1 cellular context compared by ENCODE assay signal in the genomic region with DNA sequence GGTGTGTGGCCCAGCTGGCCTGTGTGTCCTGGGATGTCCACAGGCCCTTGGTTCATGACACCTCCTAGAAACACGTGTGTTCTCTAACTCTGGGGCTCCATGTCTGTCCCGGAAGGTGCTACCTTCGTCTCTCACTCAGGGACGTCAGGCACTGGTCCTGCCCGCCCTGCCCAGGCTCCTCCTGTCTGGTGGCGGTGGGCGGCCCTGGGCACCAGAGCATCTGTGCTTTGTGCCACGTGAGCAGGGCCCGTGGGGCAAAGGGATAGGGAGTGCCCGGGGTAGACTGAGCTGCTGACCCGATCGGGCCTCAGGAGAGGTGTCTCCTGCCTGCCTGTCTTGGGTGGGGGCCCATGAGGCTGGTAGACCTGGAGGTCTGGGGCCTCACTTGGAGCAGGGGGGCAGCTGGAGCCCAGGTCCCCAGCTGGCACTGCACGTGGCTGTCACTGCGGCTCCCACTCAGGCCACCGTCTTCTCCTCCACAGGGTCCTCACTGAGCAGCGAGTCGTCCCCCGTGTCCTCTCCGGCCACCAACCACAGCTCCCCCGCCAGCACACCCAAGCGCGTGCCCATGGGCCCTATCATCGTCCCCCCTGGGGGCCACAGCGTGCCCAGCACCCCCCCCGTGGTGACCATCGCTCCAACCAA.
TF ChIP-seq lines count a peak whose summit lies in the region.

No MANE protein-coding gene starts in this region.

TF ChIP-seq in K562, 482 proteins besides CTCF, POLR2A, EP300 and RAD21:
- TF ChIP-seq POLR2G (IDR thresholded peaks at IDR 0.05; ENCODE audit: low read depth, low read length) (peak; percentile 55), SMARCE1 (IDR thresholded peaks at IDR 0.05) (no peak), HMGN3 (IDR thresholded peaks at IDR 0.05; ENCODE audit: borderline replicate concordance, extremely low read depth, insufficient read length, low read depth, low read length) (peak; percentile 29), HNRNPLL (IDR thresholded peaks at IDR 0.05; ENCODE audit: low read depth, low read length, poor library complexity, severe bottlenecking) (no peak), RBM22 (IDR thresholded peaks at IDR 0.05; ENCODE audit: low read depth, low read length, poor library complexity, severe bottlenecking) (peak; percentile 93), WHSC1 (IDR thresholded peaks at IDR 0.05; ENCODE audit: low read length) (no peak), KLF10 (CRISPR knock-in tag; IDR thresholded peaks at IDR 0.05) (no peak), U2AF1 (optimal IDR thresholded peaks at IDR 0.05; ENCODE audit: low read depth, low read length) (no peak), ZNF12 (CRISPR knock-in tag; IDR thresholded peaks at IDR 0.05) (no peak)
